Comparison of ENCODE assay signal across 1 cellular context in the genomic region with DNA sequence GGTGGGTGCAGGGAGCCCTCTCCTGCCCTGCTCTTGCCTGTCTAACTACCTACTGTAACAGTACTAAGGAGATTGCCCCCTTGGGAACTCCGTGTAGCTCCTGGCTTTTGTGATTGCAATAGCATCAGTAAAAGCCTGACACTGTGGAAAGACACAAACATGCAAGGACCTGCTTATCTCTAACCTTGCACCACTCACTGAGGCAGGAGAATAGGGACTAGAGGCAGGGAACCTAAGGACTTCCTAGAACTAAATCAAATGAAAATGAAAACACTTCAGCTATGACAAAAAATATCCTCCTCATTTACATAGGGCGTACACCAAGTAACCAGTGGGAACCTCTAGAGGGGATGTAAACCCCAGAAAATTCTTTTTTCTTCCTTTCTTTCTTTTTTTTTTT.
TF ChIP-seq lines count a peak whose summit lies in the region.

No MANE protein-coding gene starts in this region.

TF ChIP-seq in GM12878, 131 proteins besides CTCF, POLR2A, EP300 and RAD21:
- TF ChIP-seq FOS (IDR thresholded peaks at IDR 0.05; ENCODE audit: borderline replicate concordance, extremely low read depth, insufficient read length) = no peak
- TF ChIP-seq, protein P1, sequence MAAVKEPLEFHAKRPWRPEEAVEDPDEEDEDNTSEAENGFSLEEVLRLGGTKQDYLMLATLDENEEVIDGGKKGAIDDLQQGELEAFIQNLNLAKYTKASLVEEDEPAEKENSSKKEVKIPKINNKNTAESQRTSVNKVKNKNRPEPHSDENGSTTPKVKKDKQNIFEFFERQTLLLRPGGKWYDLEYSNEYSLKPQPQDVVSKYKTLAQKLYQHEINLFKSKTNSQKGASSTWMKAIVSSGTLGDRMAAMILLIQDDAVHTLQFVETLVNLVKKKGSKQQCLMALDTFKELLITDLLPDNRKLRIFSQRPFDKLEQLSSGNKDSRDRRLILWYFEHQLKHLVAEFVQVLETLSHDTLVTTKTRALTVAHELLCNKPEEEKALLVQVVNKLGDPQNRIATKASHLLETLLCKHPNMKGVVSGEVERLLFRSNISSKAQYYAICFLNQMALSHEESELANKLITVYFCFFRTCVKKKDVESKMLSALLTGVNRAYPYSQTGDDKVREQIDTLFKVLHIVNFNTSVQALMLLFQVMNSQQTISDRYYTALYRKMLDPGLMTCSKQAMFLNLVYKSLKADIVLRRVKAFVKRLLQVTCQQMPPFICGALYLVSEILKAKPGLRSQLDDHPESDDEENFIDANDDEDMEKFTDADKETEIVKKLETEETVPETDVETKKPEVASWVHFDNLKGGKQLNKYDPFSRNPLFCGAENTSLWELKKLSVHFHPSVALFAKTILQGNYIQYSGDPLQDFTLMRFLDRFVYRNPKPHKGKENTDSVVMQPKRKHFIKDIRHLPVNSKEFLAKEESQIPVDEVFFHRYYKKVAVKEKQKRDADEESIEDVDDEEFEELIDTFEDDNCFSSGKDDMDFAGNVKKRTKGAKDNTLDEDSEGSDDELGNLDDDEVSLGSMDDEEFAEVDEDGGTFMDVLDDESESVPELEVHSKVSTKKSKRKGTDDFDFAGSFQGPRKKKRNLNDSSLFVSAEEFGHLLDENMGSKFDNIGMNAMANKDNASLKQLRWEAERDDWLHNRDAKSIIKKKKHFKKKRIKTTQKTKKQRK (IDR thresholded peaks at IDR 0.05; ENCODE audit: low read depth, low read length) = no peak
- TF ChIP-seq CREM (IDR thresholded peaks at IDR 0.05; ENCODE audit: low read depth) = no peak
- TF ChIP-seq RFX5 (IDR thresholded peaks at IDR 0.05; ENCODE audit: low read depth, low read length) = no peak
- TF ChIP-seq RCOR1 (conservative IDR thresholded peaks at IDR 0.05; ENCODE audit: low read depth, low read length) = no peak
- TF ChIP-seq HCFC1 (IDR thresholded peaks at IDR 0.05; ENCODE audit: low read length) = no peak
- TF ChIP-seq, protein P2, sequence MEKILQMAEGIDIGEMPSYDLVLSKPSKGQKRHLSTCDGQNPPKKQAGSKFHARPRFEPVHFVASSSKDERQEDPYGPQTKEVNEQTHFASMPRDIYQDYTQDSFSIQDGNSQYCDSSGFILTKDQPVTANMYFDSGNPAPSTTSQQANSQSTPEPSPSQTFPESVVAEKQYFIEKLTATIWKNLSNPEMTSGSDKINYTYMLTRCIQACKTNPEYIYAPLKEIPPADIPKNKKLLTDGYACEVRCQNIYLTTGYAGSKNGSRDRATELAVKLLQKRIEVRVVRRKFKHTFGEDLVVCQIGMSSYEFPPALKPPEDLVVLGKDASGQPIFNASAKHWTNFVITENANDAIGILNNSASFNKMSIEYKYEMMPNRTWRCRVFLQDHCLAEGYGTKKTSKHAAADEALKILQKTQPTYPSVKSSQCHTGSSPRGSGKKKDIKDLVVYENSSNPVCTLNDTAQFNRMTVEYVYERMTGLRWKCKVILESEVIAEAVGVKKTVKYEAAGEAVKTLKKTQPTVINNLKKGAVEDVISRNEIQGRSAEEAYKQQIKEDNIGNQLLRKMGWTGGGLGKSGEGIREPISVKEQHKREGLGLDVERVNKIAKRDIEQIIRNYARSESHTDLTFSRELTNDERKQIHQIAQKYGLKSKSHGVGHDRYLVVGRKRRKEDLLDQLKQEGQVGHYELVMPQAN (conservative IDR thresholded peaks at IDR 0.05) = no peak
- TF ChIP-seq PAX5 (IDR thresholded peaks at IDR 0.05; ENCODE audit: borderline replicate concordance, low read depth, low read length) = no peak
- TF ChIP-seq IKZF1 (conservative IDR thresholded peaks at IDR 0.05) = no peak
- TF ChIP-seq, protein P3, sequence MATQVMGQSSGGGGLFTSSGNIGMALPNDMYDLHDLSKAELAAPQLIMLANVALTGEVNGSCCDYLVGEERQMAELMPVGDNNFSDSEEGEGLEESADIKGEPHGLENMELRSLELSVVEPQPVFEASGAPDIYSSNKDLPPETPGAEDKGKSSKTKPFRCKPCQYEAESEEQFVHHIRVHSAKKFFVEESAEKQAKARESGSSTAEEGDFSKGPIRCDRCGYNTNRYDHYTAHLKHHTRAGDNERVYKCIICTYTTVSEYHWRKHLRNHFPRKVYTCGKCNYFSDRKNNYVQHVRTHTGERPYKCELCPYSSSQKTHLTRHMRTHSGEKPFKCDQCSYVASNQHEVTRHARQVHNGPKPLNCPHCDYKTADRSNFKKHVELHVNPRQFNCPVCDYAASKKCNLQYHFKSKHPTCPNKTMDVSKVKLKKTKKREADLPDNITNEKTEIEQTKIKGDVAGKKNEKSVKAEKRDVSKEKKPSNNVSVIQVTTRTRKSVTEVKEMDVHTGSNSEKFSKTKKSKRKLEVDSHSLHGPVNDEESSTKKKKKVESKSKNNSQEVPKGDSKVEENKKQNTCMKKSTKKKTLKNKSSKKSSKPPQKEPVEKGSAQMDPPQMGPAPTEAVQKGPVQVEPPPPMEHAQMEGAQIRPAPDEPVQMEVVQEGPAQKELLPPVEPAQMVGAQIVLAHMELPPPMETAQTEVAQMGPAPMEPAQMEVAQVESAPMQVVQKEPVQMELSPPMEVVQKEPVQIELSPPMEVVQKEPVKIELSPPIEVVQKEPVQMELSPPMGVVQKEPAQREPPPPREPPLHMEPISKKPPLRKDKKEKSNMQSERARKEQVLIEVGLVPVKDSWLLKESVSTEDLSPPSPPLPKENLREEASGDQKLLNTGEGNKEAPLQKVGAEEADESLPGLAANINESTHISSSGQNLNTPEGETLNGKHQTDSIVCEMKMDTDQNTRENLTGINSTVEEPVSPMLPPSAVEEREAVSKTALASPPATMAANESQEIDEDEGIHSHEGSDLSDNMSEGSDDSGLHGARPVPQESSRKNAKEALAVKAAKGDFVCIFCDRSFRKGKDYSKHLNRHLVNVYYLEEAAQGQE (IDR thresholded peaks at IDR 0.05; ENCODE audit: low read depth, low read length) = no peak
- TF ChIP-seq YBX1 (IDR thresholded peaks at IDR 0.05) = no peak
- TF ChIP-seq RBBP5 (conservative IDR thresholded peaks at IDR 0.05) = no peak
- no peak for TF ChIP-seq EED (IDR thresholded peaks at IDR 0.05; ENCODE audit: low read depth)
- TF ChIP-seq CBX3 (IDR thresholded peaks at IDR 0.05; ENCODE audit: borderline replicate concordance, low read depth) = no peak
- TF ChIP-seq PAX8 (IDR thresholded peaks at IDR 0.05) = no peak
